ENCODE assay signal across 8 cellular contexts in genomic region chr1:243896313-243896712, GRCh38.
"Had no signal": no experiment of that assay in that cellular context is flagged by ENCODE, and none has a peak within 500 bp of the region (broad histone marks: within the 10 kb centered on the region; RNA-seq: fewer than 3 reads in every experiment).

No MANE protein-coding gene starts in this region.

- DNase-seq: H7, KG1 had no signal

- H3K9me3 ChIP-seq: HAP-1 had no signal

- H3K27ac ChIP-seq: HL-60 had no signal

- H3K4me3 ChIP-seq: GM23338, HAP-1, K562 had no signal

- H3K36me3 ChIP-seq: HAP-1 had no signal

- ATAC-seq: GM23338, HCT116, HepG2, K562 had no signal

- H3K27ac Mint-ChIP-seq: GM23338 had no signal

- H3K9me3 Mint-ChIP-seq: GM23338 had no signal

- H3K4me3 Mint-ChIP-seq: GM23338 had no signal
